ENCODE assay signal across 1 cellular context in genomic region chr1:27960762-27961645, GRCh38.
TF ChIP-seq lines count a peak whose summit lies in the region.

No MANE protein-coding gene starts in this region.

TF ChIP-seq in GM23338, 12 proteins besides CTCF, POLR2A, EP300 and RAD21 (continued from another document):
- no peak for TF ChIP-seq REST (IDR thresholded peaks at IDR 0.05; ENCODE audit: unreplicated experiment)
- TF ChIP-seq ZNF462 (CRISPR knock-in tag; IDR thresholded peaks at IDR 0.05), result no peak
- TF ChIP-seq STAT1 (IDR thresholded peaks at IDR 0.05; ENCODE audit: unreplicated experiment), result no peak
